ENCODE assay signal across 8 cellular contexts in the genomic region with DNA sequence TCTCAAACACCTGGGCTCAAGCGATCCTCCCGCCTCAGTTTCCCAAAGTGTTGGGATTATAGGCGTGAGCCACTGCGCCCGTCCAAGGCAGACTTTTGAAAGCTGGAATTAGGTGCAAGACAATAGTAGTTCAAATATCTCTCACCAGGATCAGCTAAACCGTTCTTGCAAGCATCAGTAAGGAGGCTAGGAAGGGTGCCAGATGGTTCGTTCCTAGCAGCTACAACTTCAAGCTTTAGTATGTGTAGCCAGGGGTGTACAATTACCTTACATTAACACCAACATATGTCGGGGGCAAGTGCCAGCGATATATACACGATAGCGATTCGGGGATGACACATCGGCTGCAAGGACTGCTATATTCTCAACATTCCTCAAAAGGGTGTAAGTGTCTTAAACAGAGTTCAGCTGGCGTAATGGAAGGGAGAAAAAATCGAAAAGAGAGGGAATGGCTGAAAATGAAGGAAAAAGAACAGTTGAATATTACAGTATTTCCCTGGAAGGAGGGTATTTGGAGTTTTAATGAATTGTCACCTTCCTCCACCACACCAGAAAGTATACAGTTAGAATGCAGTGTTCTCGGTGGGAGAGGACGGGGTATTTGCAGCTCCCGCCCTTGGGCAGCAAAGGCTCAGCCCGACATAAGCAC. TPM values are rescaled to one million over a fixed set of nuclear protein-coding genes. Genes with fewer than 3 reads are reported as not detected.
DNase-seq lines count a peak whose midpoint lies in the region; ATAC-seq, FAIRE-seq and TF ChIP-seq lines count a peak whose summit lies in the region.

No MANE protein-coding gene starts in this region.

- no peak for TF ChIP-seq POLR2A in H1 (IDR thresholded peaks at IDR 0.05; ENCODE audit: control extremely low read depth in 1 of 2, low read depth in 2 of 2, low read length in 2 of 2)

- peak overlapping the region in 3 of 4 experiments; percentile 2 to 81 (median 63); a peak in 4 of 7 replicates for H3K9ac ChIP-seq in H1 (replicated peaks in 1 of 4; ENCODE audit: extremely low read depth in 1 of 4, low read depth in 3 of 4, low read length in 3 of 4)

- TF ChIP-seq CTCF in BE2C (IDR thresholded peaks at IDR 0.05; ENCODE audit: low read depth, low read length) (no peak), PC-9 (conservative IDR thresholded peaks at IDR 0.05) (no peak), H1 (IDR thresholded peaks at IDR 0.05; ENCODE audit: control extremely low read depth in 1 of 3, insufficient read depth in 1 of 3, low read depth in 1 of 3, low read length in 3 of 3) (no peak)

- 64% methylated on average over 19 of the region's 19 CpGs; no CpG with 5 or more reads in 1 of the 2 experiments for WGBS in H1 (ENCODE audit: extremely low coverage in 1 of 2, insufficient coverage in 1 of 2, insufficient read length in 1 of 2, insufficient replicate concordance in 2 of 2, low coverage in 1 of 2, low lambda C conversion rate in 2 of 2, missing lambda C conversion rate in 1 of 2), 2 experiments
- 19 to 20% methylated on average over 19 of the region's 19 CpGs for whole genome bisulfite sequencing in aorta, 2 donors

- H3K36me3 ChIP-seq in BE2C, result no peaks in the 10 kb centered on the region
- no peaks in the 10 kb centered on the region for H3K36me3 ChIP-seq in HAP-1 (replicated peaks)
- H3K36me3 ChIP-seq in PC-9 (ENCODE audit: low read depth), result 0 out of 2 replicates have a peak, but pooled peaks cover 6% of the 10 kb centered on the region
- H3K36me3 ChIP-seq in H1 (ENCODE audit: control insufficient read depth in 2 of 4, insufficient read depth in 4 of 4, low read length in 3 of 4), result no peaks in the 10 kb centered on the region
- H3K36me3 ChIP-seq in aorta (ENCODE audit: control insufficient read depth in 1 of 2, insufficient read depth in 2 of 2, low read length in 1 of 2), result no peaks in the 10 kb centered on the region

- H2AK5ac ChIP-seq in H1 (ENCODE audit: low read depth, low read length), result no peak overlapping the region

- no peak for FAIRE-seq in H1 (lab: Jason Lieb, UNC)

- no peaks in the 10 kb centered on the region for H3K9me3 ChIP-seq in BE2C
- no peaks in the 10 kb centered on the region for H3K9me3 ChIP-seq in HAP-1
- H3K9me3 ChIP-seq in PC-9 (ENCODE audit: insufficient read depth, low read depth), result no peaks in the 10 kb centered on the region
- no peaks in the 10 kb centered on the region for H3K9me3 ChIP-seq in H1 (ENCODE audit: insufficient read depth in 2 of 2, low read depth in 1 of 2, low read length in 1 of 2)
- no peaks in the 10 kb centered on the region for H3K9me3 ChIP-seq in mononuclear cell (ENCODE audit: low read depth, low read length)
- H3K9me3 ChIP-seq in aorta (ENCODE audit: control insufficient read depth, low read length), result no peaks in the 10 kb centered on the region

- no peak overlapping the region for H3K18ac ChIP-seq in H1 (ENCODE audit: extremely low read depth, low read length)

- no peak overlapping the region for H2BK120ac ChIP-seq in H1 (replicated peaks; ENCODE audit: low read depth, low read length)

- intact Hi-C loops in PC-9 (cut with micrococcal nuclease; ENCODE audit: unreplicated experiment), result loop anchor here (1.0 kb wide), 3 partner anchors 30 to 58 kb away; no protein-coding TSS in a partner anchor
- intact Hi-C loops in aorta (cut with DNase I), result loop anchor here (1.0 to 5.0 kb wide), 5 partner anchors 35 to 118 kb away; a partner anchor contains a TSS

- no peak for DNase-seq in BE2C
- no peak for DNase-seq in HAP-1 (ENCODE audit: low spot score in 2 of 2)
- DNase-seq in PC-9, result peak in 1 of 2 experiments; percentile 68
- DNase-seq in H1 (ENCODE audit: low read depth in 1 of 2, low spot score in 2 of 2), result no peak
- DNase-seq in aorta, result no peak
- DNase-seq in ureter (ENCODE audit: low spot score), result no peak

- no peaks in the 10 kb centered on the region for H3K79me1 ChIP-seq in H1 (ENCODE audit: low read depth, low read length)

- in situ Hi-C loops in HAP-1 (cut with MboI; ENCODE audit: low sequenced_read_pairs), result no loop called here

- H3F3A ChIP-seq in PC-9 (ENCODE audit: insufficient read depth, low read depth), result peaks cover 6% of the 10 kb centered on the region

- H2BK20ac ChIP-seq in H1 (ENCODE audit: low read length), result no peak overlapping the region

- H4K20me1 ChIP-seq in PC-9 (ENCODE audit: insufficient read depth) (no peaks in the 10 kb centered on the region), H1 (replicated peaks in 1 of 2; ENCODE audit: control insufficient read depth in 1 of 2, insufficient read depth in 2 of 2, low read length in 2 of 2) (no peaks in the 10 kb centered on the region)

- no peak overlapping the region for H3K56ac ChIP-seq in H1 (replicated peaks; ENCODE audit: insufficient read length, low read depth, low read length)

- no peak overlapping the region for H2BK15ac ChIP-seq in H1 (ENCODE audit: low read length)

- H2BK12ac ChIP-seq in H1 (ENCODE audit: low read depth, low read length), result no peak overlapping the region

- H3K14ac ChIP-seq in H1 (ENCODE audit: insufficient read length), result no peak overlapping the region

- H3K4me2 ChIP-seq in PC-9 (peak overlapping the region; percentile 89), H1 (ENCODE audit: insufficient read depth in 1 of 2, low read depth in 2 of 2, low read length in 2 of 2) (peak overlapping the region; percentile 79 to 98)

- H4K5ac ChIP-seq in H1 (ENCODE audit: insufficient read length, low read depth, low read length), result no peak overlapping the region

- H2AFZ ChIP-seq in PC-9 (peak overlapping the region; percentile 47), H1 (ENCODE audit: low read length) (peak overlapping the region; percentile 96)

- TSS peak; percentile 73 for BruUV-seq in PC-9 (replicated peaks; lab: Mats Ljungman, UMichigan)

- no peaks in the 10 kb centered on the region for H3K9me2 ChIP-seq in PC-9 (ENCODE audit: insufficient read depth)

- TF ChIP-seq EP300 in H1 (IDR thresholded peaks at IDR 0.05; ENCODE audit: borderline replicate concordance in 1 of 2, low read depth in 2 of 2, low read length in 2 of 2), result no peak

- peaks cover 10% of the 10 kb centered on the region for H3K23me2 ChIP-seq in H1 (ENCODE audit: low read depth, low read length)

- peak overlapping the region; percentile 91 for H3K4me3 ChIP-seq in BE2C (ENCODE audit: low read depth, low read length)
- H3K4me3 ChIP-seq in HAP-1, result peak overlapping the region; percentile 62
- peak overlapping the region; percentile 97 for H3K4me3 ChIP-seq in PC-9
- H3K4me3 ChIP-seq in H1 (ENCODE audit: extremely low read depth in 1 of 4, insufficient read depth in 2 of 4, low read depth in 3 of 4, low read length in 4 of 4), result peak overlapping the region; percentile 47 to 80 (median 76)
- H3K4me3 ChIP-seq in mononuclear cell (ENCODE audit: low read length), result peak overlapping the region; percentile 62
- peak overlapping the region; percentile 67 to 81 for H3K4me3 ChIP-seq in aorta (ENCODE audit: low read length in 2 of 2)

- H3K4ac ChIP-seq in H1 (replicated peaks; ENCODE audit: insufficient read length, low read depth, low read length), result no peak overlapping the region

- H3K23ac ChIP-seq in H1 (ENCODE audit: insufficient read length), result no peak overlapping the region

- POLR2A ChIA-PET in PC-9 (lab: Charles Lee; ENCODE audit: unreplicated experiment) (interaction anchor here (0.5 to 1.6 kb wide), 8 partner anchors 15 to 1014 kb away, joined by 3 to 10 read pairs (median 6); a partner anchor contains a TSS), H1 (lab: Charles Lee; ENCODE audit: partially characterized antibody) (interaction anchor here (0.6 to 2.7 kb wide), 16 partner anchors 8 to 481 kb away, joined by 3 to 12 read pairs (median 4); a partner anchor contains a TSS)

- no peak overlapping the region for H2BK5ac ChIP-seq in H1 (ENCODE audit: low read depth, low read length)

- H4K91ac ChIP-seq in H1 (replicated peaks; ENCODE audit: insufficient read length, low read length), result peak overlapping the region; percentile 58

- H3K27me3 ChIP-seq in BE2C, result peaks cover 4% of the 10 kb centered on the region; the same call in 1 of the 2 replicates
- no peaks in the 10 kb centered on the region for H3K27me3 ChIP-seq in HAP-1 (ENCODE audit: low read depth)
- H3K27me3 ChIP-seq in PC-9 (ENCODE audit: insufficient read depth, low read depth), result no peaks in the 10 kb centered on the region
- no peaks in the 10 kb centered on the region for H3K27me3 ChIP-seq in H1 (replicated peaks in 1 of 4; ENCODE audit: control insufficient read depth in 3 of 4, extremely low read depth in 1 of 4, insufficient read depth in 3 of 4, low read length in 3 of 4)
- H3K27me3 ChIP-seq in mononuclear cell (ENCODE audit: insufficient read depth, low read length), result no peaks in the 10 kb centered on the region
- no peaks in the 10 kb centered on the region for H3K27me3 ChIP-seq in aorta (ENCODE audit: control insufficient read depth in 1 of 2, insufficient read depth in 2 of 2, low read length in 1 of 2)

- ATAC-seq in aorta (ENCODE audit: low FRiP score) (peak; percentile 72), HG03095 (IDR thresholded peaks at IDR 0.05; ENCODE audit: unreplicated experiment) (no peak)

- H3K4me1 ChIP-seq in BE2C (no peaks in the 10 kb centered on the region), HAP-1 (peaks cover 4% of the 10 kb centered on the region), PC-9 (replicated peaks; ENCODE audit: insufficient read depth) (peaks cover 43% of the 10 kb centered on the region), H1 (replicated peaks in 1 of 4; ENCODE audit: control insufficient read depth in 3 of 4, insufficient read depth in 4 of 4, low read length in 3 of 4) (peaks cover 2 to 9% (median 6%) of the 10 kb centered on the region in 4 experiments; a peak in 5 of 7 replicates), mononuclear cell (ENCODE audit: insufficient read depth, low read length) (peaks cover 19% of the 10 kb centered on the region), aorta (ENCODE audit: control insufficient read depth in 1 of 2, insufficient read depth in 2 of 2, low read length in 2 of 2) (no peaks in the 10 kb centered on the region)

- H3K27ac ChIP-seq in PC-9, result peak overlapping the region; percentile 63
- H3K27ac ChIP-seq in H1 (ENCODE audit: low read depth, low read length), result peak overlapping the region; percentile 46; the same call in 1 of the 2 replicates
- H3K27ac ChIP-seq in aorta (ENCODE audit: low read depth in 1 of 2, low read length in 2 of 2), result no peak overlapping the region

- no peak for TF ChIP-seq RAD21 in H1 (IDR thresholded peaks at IDR 0.05 in 1 of 2, conservative IDR thresholded peaks at IDR 0.05 in 1 of 2; ENCODE audit: low read depth in 2 of 2, low read length in 2 of 2)

- H4K8ac ChIP-seq in H1 (ENCODE audit: extremely low read depth, insufficient read depth, low read length), result no peak overlapping the region

- H3K79me2 ChIP-seq in PC-9 (ENCODE audit: low read depth), result peaks cover 66% of the 10 kb centered on the region
- no peaks in the 10 kb centered on the region for H3K79me2 ChIP-seq in H1 (ENCODE audit: control insufficient read depth in 1 of 2, insufficient read depth in 2 of 2, low read length in 2 of 2)

- CTCF ChIA-PET in PC-9 (lab: Charles Lee), result interaction anchor here (0.5 to 1.3 kb wide), 2 partner anchors 32 to 198 kb away, joined by 3 read pairs; a partner anchor contains a TSS
- CTCF ChIA-PET in H1 (lab: Charles Lee; ENCODE audit: partially characterized antibody), result interaction anchor here (0.6 to 1.9 kb wide), 11 partner anchors 11 to 1336 kb away, joined by 3 to 7 read pairs (median 3); no protein-coding TSS in a partner anchor

RNA-seq across cellular contexts. Expression of a gene that starts 0.6 kb away (rescaled TPM):
- polyA plus RNA-seq in BE2C (2012; ENCODE audit: insufficient read depth, insufficient read length, low read depth), result 29.2 TPM
- total RNA-seq in PC-9 (2021), result 73.1 and 98.6 TPM in 2 replicates
- 43.3 and 47.6 TPM in 2 replicates for total RNA-seq in H1 (2021; fragmentation: NEBNext Ultra II Directional; extraction: Animal tissue kit (Norgen Biotek cat#: 25700))
- polyA plus RNA-seq in H1 (2011; rRNA removed), result 8.5 and 12.7 TPM in 2 replicates
- polyA plus RNA-seq in H1 (2011; cell fraction: cytosol; rRNA removed), result 20.1 TPM
- 27.8 TPM for polyA plus RNA-seq in H1 (2011; cell fraction: nucleus; rRNA removed)
- polyA plus RNA-seq in H1 (2012, experiment 1 of 2), result 19.0 to 35.6 TPM (median 24.7 TPM) in 4 replicates
- 3.8 TPM for polyA plus RNA-seq in H1 (2012, experiment 2 of 2)
- 58.5 TPM for polyA plus RNA-seq in H1 (2013, experiment 1 of 2)
- 65.0 TPM for polyA plus RNA-seq in H1 (2013, experiment 2 of 2)
- polyA minus RNA-seq in H1 (2011; rRNA and poly(A)+ RNA removed), result 35.6 and 51.0 TPM in 2 replicates
- 24.7 TPM for polyA minus RNA-seq in H1 (2011; cell fraction: cytosol; rRNA and poly(A)+ RNA removed)
- polyA minus RNA-seq in H1 (2011; cell fraction: nucleus; rRNA and poly(A)+ RNA removed), result 44.9 TPM
- 4.4 TPM for total RNA-seq in mononuclear cell
- 100 to 1,000 TPM; 131 to 177 TPM for total RNA-seq in aorta
- 100 to 1,000 TPM in 1 of 2 donors, 10 to 100 TPM in 1; 35.9 to 148 TPM for polyA plus RNA-seq in aorta
- 177 TPM for total RNA-seq in ureter

Comparison
In these comparisons a context has a peak if more than half of its experiments do, and no peak if none do; other contexts are left out.
1. H3K27ac ChIP-seq: peak in PC-9 (single experiment) and H1 (single experiment); none in aorta (0 of 2).
2. Peak in every context shown above with its lines, with median percentiles within 50 percentile points of each other: H3K4me3 ChIP-seq.